ENCODE assay signal across 27 cellular contexts in genomic region chr2:15355386-15355785, GRCh38.
DNase-seq lines count a peak whose midpoint lies in the region; ATAC-seq and TF ChIP-seq lines count a peak whose summit lies in the region.
"Had no signal": no experiment of that assay in that cellular context is flagged by ENCODE, and none has a peak within 500 bp of the region (broad histone marks: within the 10 kb centered on the region; RNA-seq: fewer than 3 reads in every experiment).

No MANE protein-coding gene starts in this region.

- no peaks in the 10 kb centered on the region for H3K4me1 ChIP-seq in HEK293 (ENCODE audit: control insufficient read depth, insufficient read depth, low read length)
- H3K4me1 ChIP-seq: Caco-2 had no signal

- ATAC-seq in HG02870 (IDR thresholded peaks at IDR 0.05; ENCODE audit: unreplicated experiment): no peak
- ATAC-seq: CD8-positive, alpha-beta T cell; GM12878; K562; Panc1 had no signal

- CTCF ChIA-PET in HEK293 (lab: Yijun Ruan, JAX): no interaction called here
- CTCF ChIA-PET in GM10248 (lab: Yijun Ruan, JAX): interaction anchor here (1.0 kb wide), 1 partner anchor 23 kb away, joined by 3 read pairs; no protein-coding TSS in a partner anchor

- H3K27ac ChIP-seq in HEK293 (ENCODE audit: extremely low read depth, low read depth, low read length): no peak overlapping the region
- H3K27ac ChIP-seq: C4-2B, GM23248, RWPE1 had no signal

- H3K9me3 Mint-ChIP-seq in glutamatergic neuron (ENCODE audit: unreplicated experiment) (peaks cover 3% of the 10 kb centered on the region), progenitor cell of endocrine pancreas (ENCODE audit: low read depth) (no peaks in the 10 kb centered on the region), mesothelial cell of epicardium (peaks cover 5% of the 10 kb centered on the region)
- H3K9me3 Mint-ChIP-seq: CD8-positive, alpha-beta T cell had no signal

- H3K36me3 Mint-ChIP-seq in glutamatergic neuron (ENCODE audit: unreplicated experiment) (no peaks in the 10 kb centered on the region), progenitor cell of endocrine pancreas (ENCODE audit: insufficient read depth) (peaks cover 23% of the 10 kb centered on the region), mesothelial cell of epicardium (peaks cover 53% of the 10 kb centered on the region)

- H3K4me1 Mint-ChIP-seq in glutamatergic neuron (ENCODE audit: low read depth, unreplicated experiment): peaks cover 9% of the 10 kb centered on the region
- peaks cover 3% of the 10 kb centered on the region for H3K4me1 Mint-ChIP-seq in progenitor cell of endocrine pancreas (ENCODE audit: low read depth)
- H3K4me1 Mint-ChIP-seq in mesothelial cell of epicardium: peaks cover 6% of the 10 kb centered on the region
- H3K4me1 Mint-ChIP-seq: B cell had no signal

- H3K27me3 Mint-ChIP-seq in glutamatergic neuron (ENCODE audit: unreplicated experiment) (no peaks in the 10 kb centered on the region), progenitor cell of endocrine pancreas (no peaks in the 10 kb centered on the region), mesothelial cell of epicardium (ENCODE audit: low read depth) (no peaks in the 10 kb centered on the region)
- H3K27me3 Mint-ChIP-seq: B cell had no signal

- no peak overlapping the region for H3K4me3 ChIP-seq in HEK293 (ENCODE audit: low read depth, low read length)
- H3K4me3 ChIP-seq: GM12878, GM23248, K562 had no signal

- H3K27ac Mint-ChIP-seq in glutamatergic neuron (ENCODE audit: unreplicated experiment) (peak overlapping the region; percentile 68), progenitor cell of endocrine pancreas (peak overlapping the region; percentile 90), mesothelial cell of epicardium (no peak overlapping the region)
- H3K27ac Mint-ChIP-seq: B cell; CD8-positive, alpha-beta T cell had no signal

- POLR2A ChIA-PET in HEK293 (lab: Yijun Ruan, JAX): no interaction called here
- POLR2A ChIA-PET in GM10248 (lab: Yijun Ruan, JAX): no interaction called here

- TF ChIP-seq CTCF in HEK293 (tag by site-specific recombination; IDR thresholded peaks at IDR 0.05) (no peak), glutamatergic neuron (IDR thresholded peaks at IDR 0.05; ENCODE audit: partially characterized antibody, unreplicated experiment) (no peak), progenitor cell of endocrine pancreas (IDR thresholded peaks at IDR 0.05; ENCODE audit: unreplicated experiment) (no peak), mesothelial cell of epicardium (IDR thresholded peaks at IDR 0.05; ENCODE audit: unreplicated experiment) (no peak), GM10248 (IDR thresholded peaks at IDR 0.05; ENCODE audit: control extremely low read depth, extremely low read depth, low read depth, missing control alignments) (no peak)

- H3K36me3 ChIP-seq in HEK293 (ENCODE audit: control insufficient read depth in 2 of 2, insufficient read depth in 1 of 2, low read length in 2 of 2): no peaks in the 10 kb centered on the region; a peak in 1 of 3 replicates

- DNase-seq in OCI-M1 (lab: John Stamatoyannopoulos, UW): peak; percentile 88
- peak; percentile 22 for DNase-seq in glutamatergic neuron
- no peak for DNase-seq in progenitor cell of endocrine pancreas (ENCODE audit: low spot score, unreplicated experiment)
- DNase-seq in NCI-H1105 treated with DMSO at 0.1 percent for 48 hours (lab: John Stamatoyannopoulos, UW): no peak
- DNase-seq in mesothelial cell of epicardium (ENCODE audit: low spot score in 2 of 2, unreplicated experiment in 2 of 2): no peak
- no peak for DNase-seq in GM10248 (ENCODE audit: extremely low spot score)
- DNase-seq: Caco-2; CD8-positive, alpha-beta T cell; Kasumi-1; NCI-H1092; NCI-H1436; NCI-H187; NCI-H2081 treated with DMSO at 0.1 percent for 48 hours; NCI-H2171; NCI-H226; NCI-H510A treated with DMSO at 0.1 percent for 48 hours; NCI-H774; SHP77 had no signal

- no peak overlapping the region for H3K4me3 Mint-ChIP-seq in glutamatergic neuron (ENCODE audit: unreplicated experiment)
- no peak overlapping the region for H3K4me3 Mint-ChIP-seq in progenitor cell of endocrine pancreas (ENCODE audit: low read depth)
- no peak overlapping the region for H3K4me3 Mint-ChIP-seq in mesothelial cell of epicardium
- H3K4me3 Mint-ChIP-seq: B cell; CD8-positive, alpha-beta T cell had no signal

- no peaks in the 10 kb centered on the region for H3K9me3 ChIP-seq in HEK293 (ENCODE audit: control insufficient read depth, insufficient read depth, low read depth, low read length)
- H3K9me3 ChIP-seq: Caco-2 had no signal

TF ChIP-seq in HEK293, 187 proteins besides CTCF, POLR2A, EP300 and RAD21:
- TF ChIP-seq ZNF623 (tag by site-specific recombination; IDR thresholded peaks at IDR 0.05) (no peak), MZF1 (tag by site-specific recombination; IDR thresholded peaks at IDR 0.05; ENCODE audit: borderline replicate concordance) (peak; percentile 90), GLIS1 (tag by site-specific recombination; IDR thresholded peaks at IDR 0.05) (peak; percentile 54)

Comparison
In these comparisons a context has a peak if more than half of its experiments do, and no peak if none do; other contexts are left out.
1. DNase-seq: peak in OCI-M1 (single experiment) and glutamatergic neuron (single experiment); none in progenitor cell of endocrine pancreas (single experiment), NCI-H1105 treated with DMSO at 0.1 percent for 48 hours (single experiment), mesothelial cell of epicardium (0 of 2) and GM10248 (single experiment).